ENCODE assay signal across 28 cellular contexts in the genomic region with DNA sequence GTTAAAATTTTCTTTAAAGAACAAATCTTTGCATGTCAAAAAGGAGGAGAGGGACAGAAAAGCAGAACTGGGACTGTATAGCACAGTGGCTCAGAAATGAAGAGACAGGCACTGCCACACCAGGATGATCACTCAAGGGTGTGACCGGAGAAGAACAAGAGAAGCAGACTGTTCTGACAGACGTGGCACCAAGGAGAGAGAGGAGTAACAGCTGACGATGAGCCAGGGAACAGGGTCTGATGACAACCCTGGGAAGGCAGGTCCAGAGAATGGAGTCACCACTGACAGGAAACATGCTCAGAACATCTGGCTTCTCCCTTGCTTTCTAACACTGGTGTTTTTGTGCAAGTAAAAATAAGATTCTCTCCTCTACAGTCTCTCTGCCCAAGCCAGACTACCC. TPM values are rescaled to one million over a fixed set of nuclear protein-coding genes. Genes with fewer than 3 reads are reported as not detected.
"Had no signal": no experiment of that assay in that cellular context is flagged by ENCODE, and none has a peak within 500 bp of the region (broad histone marks: within the 10 kb centered on the region; RNA-seq: fewer than 3 reads in every experiment).

No MANE protein-coding gene starts in this region.

- FAIRE-seq: bronchial epithelial cell had no signal

- H3K4me3 ChIP-seq: ascending aorta, body of pancreas had no signal

- DNase-seq: activated B cell treated with CpG ODN at 0.5 μM for 24 hours; activated CD4-positive, alpha-beta memory T cell treated with anti-CD3 and anti-CD28 coated beads for 36 hours; activated CD4-positive, alpha-beta T cell treated with anti-CD3 and anti-CD28 coated beads for 1 hour; activated CD4-positive, alpha-beta T cell treated with anti-CD3 and anti-CD28 coated beads, Interleukin-2, amount 10 ng/mL, durations not matched to agents 7 days and 5 days; activated CD8-positive, alpha-beta memory T cell treated with anti-CD3 and anti-CD28 coated beads for 24 hours; activated effector memory CD4-positive, alpha-beta T cell treated with anti-CD3 and anti-CD28 coated beads, Interleukin-2, amount 50 U/mL, for 16 hours; activated naive CD4-positive, alpha-beta T cell treated with Interleukin-2 at 50 U/mL for 16 hours; activated naive CD8-positive, alpha-beta T cell treated with anti-CD3 and anti-CD28 coated beads, Interleukin-2, amount 50 U/mL, for 24 hours; activated T-cell treated with anti-CD3 and anti-CD28 coated beads, Interleukin-2, amount 50 U/mL, for 4 hours; amniotic stem cell; body of pancreas; central memory CD4-positive, alpha-beta T cell; MM.1S; NCI-H1105 treated with DMSO at 0.1 percent for 48 hours; NCI-H146; NCI-H1930; NCI-H2107; NCI-H2171 treated with DMSO at 0.1 percent for 48 hours; NCI-H226; NCI-H510A; PC-3; SHP77 treated with DMSO at 0.1 percent for 48 hours; T-helper 17 cell; T-helper 9 cell had no signal

- H3K4me1 ChIP-seq: ascending aorta, body of pancreas had no signal

- H3K9me3 ChIP-seq: ascending aorta, body of pancreas had no signal

- H3K27ac ChIP-seq: ascending aorta, body of pancreas had no signal

- ATAC-seq: activated naive CD4-positive, alpha-beta T cell treated with anti-CD3 and anti-CD28 coated beads, Interleukin-2, amount 50 U/mL, for 72 hours; activated naive CD8-positive, alpha-beta T cell treated with anti-CD3 and anti-CD28 coated beads, Interleukin-2, amount 50 U/mL, for 24 hours; activated T-cell treated with anti-CD3 and anti-CD28 coated beads, Interleukin-2, amount 50 U/mL, for 4 hours; body of pancreas; PC-3; T-helper 17 cell had no signal

- H3K27me3 ChIP-seq: ascending aorta had no signal

- H3K36me3 ChIP-seq: ascending aorta had no signal

RNA-seq across cellular contexts. Expression of gene VAX1, which starts 14.6 kb away (rescaled TPM):
- total RNA-seq: activated B cell treated with CpG ODN at 0.5 μM for 24 hours; activated CD4-positive, alpha-beta memory T cell treated with anti-CD3 and anti-CD28 coated beads for 36 hours; activated CD4-positive, alpha-beta T cell treated with anti-CD3 and anti-CD28 coated beads, Interleukin-2, amount 10 ng/mL, durations not matched to agents 7 days and 5 days; activated naive CD4-positive, alpha-beta T cell treated with anti-CD3 and anti-CD28 coated beads, Interleukin-2, amount 50 U/mL, for 72 hours; activated T-cell treated with anti-CD3 and anti-CD28 coated beads, Interleukin-2, amount 50 U/mL, for 4 hours; ascending aorta; body of pancreas; bronchial epithelial cell; chondrocyte; T-helper 17 cell had no signal

RNA-seq across cellular contexts. Expression of gene KCNK18, which starts 44.6 kb away (rescaled TPM):
- total RNA-seq: activated B cell treated with CpG ODN at 0.5 μM for 24 hours; activated CD4-positive, alpha-beta memory T cell treated with anti-CD3 and anti-CD28 coated beads for 36 hours; activated CD4-positive, alpha-beta T cell treated with anti-CD3 and anti-CD28 coated beads, Interleukin-2, amount 10 ng/mL, durations not matched to agents 7 days and 5 days; activated naive CD4-positive, alpha-beta T cell treated with anti-CD3 and anti-CD28 coated beads, Interleukin-2, amount 50 U/mL, for 72 hours; activated T-cell treated with anti-CD3 and anti-CD28 coated beads, Interleukin-2, amount 50 U/mL, for 4 hours; ascending aorta; body of pancreas; bronchial epithelial cell; chondrocyte; PC-3; T-helper 17 cell had no signal
